Comparison of ENCODE assay signal across 22 cellular contexts in genomic region chr10:133173860-133174523, GRCh38. TPM values are rescaled to one million over a fixed set of nuclear protein-coding genes. Genes with fewer than 3 reads are reported as not detected.
"Had no signal": no experiment of that assay in that cellular context is flagged by ENCODE, and none has a peak within 500 bp of the region (broad histone marks: within the 10 kb centered on the region; RNA-seq: fewer than 3 reads in every experiment).

No MANE protein-coding gene starts in this region.

- DNase-seq: activated CD4-positive, alpha-beta T cell treated with anti-CD3 and anti-CD28 coated beads, Interleukin-2, amount 10 ng/mL, durations not matched to agents 7 days and 5 days; activated naive CD4-positive, alpha-beta T cell; activated naive CD8-positive, alpha-beta T cell treated with anti-CD3 and anti-CD28 coated beads for 36 hours; activated T-cell treated with anti-CD3 and anti-CD28 coated beads, Interleukin-2, amount 50 U/mL, for 72 hours; amniotic stem cell; dermis blood vessel endothelial cell; effector memory CD4-positive, alpha-beta T cell; lower lobe of right lung; stimulated activated CD4-positive, alpha-beta T cell treated with anti-CD3 and anti-CD28 coated beads, Interleukin-4, amount 100 ng/mL, for 4 hours; T1000; upper lobe of right lung had no signal

- ATAC-seq: activated T-cell treated with anti-CD3 and anti-CD28 coated beads, Interleukin-2, amount 50 U/mL, for 72 hours; gastroesophageal sphincter; lower lobe of right lung; right lobe of liver; stimulated activated memory B cell treated with anti-CD40 and anti-IgM and Interleukin-4, amounts not matched to agents 10 μg/mL and 1 μg/mL and 100 μg/mL, for 72 hours; upper lobe of right lung had no signal

RNA-seq across cellular contexts. Expression of gene KNDC1, which starts 14.0 kb away (rescaled TPM):
- total RNA-seq: activated naive CD8-positive, alpha-beta T cell treated with anti-CD3 and anti-CD28 coated beads for 36 hours; dermis blood vessel endothelial cell; endothelial cell of umbilical vein; osteocyte had no signal

RNA-seq across cellular contexts. Expression of gene UTF1, which starts 56.0 kb away (rescaled TPM):
- total RNA-seq: activated CD4-positive, alpha-beta T cell treated with anti-CD3 and anti-CD28 coated beads, Interleukin-2, amount 10 ng/mL, durations not matched to agents 7 days and 5 days; activated CD8-positive, alpha-beta memory T cell treated with anti-CD3 and anti-CD28 coated beads for 36 hours; activated naive CD8-positive, alpha-beta T cell treated with anti-CD3 and anti-CD28 coated beads for 36 hours; cardiac muscle cell; dermis blood vessel endothelial cell; endothelial cell of umbilical vein; esophagus muscularis mucosa; gastroesophageal sphincter; lower lobe of right lung; mesothelial cell of epicardium; osteocyte; right lobe of liver; T-helper 1 cell treated with Interleukin-12 subunit alpha and Interleukin-12 subunit beta and Interleukin-4 antibody, amounts not matched to agents 30 ng/mL and 1 ng/mL, for 36 hours; thoracic aorta; upper lobe of right lung had no signal
